In genomic region chr13:23991119-23991518, GRCh38 we compare ENCODE assay signal across 32 cellular contexts.
"Had no signal": no experiment of that assay in that cellular context is flagged by ENCODE, and none has a peak within 500 bp of the region (broad histone marks: within the 10 kb centered on the region; RNA-seq: fewer than 3 reads in every experiment).

No MANE protein-coding gene starts in this region.

- H3K4me1 ChIP-seq: adrenal gland, foreskin keratinocyte, sigmoid colon had no signal

- H3K9me3 Mint-ChIP-seq: activated naive CD4-positive, alpha-beta T cell treated with anti-CD3 and anti-CD28 coated beads for 36 hours; activated naive CD8-positive, alpha-beta T cell treated with anti-CD3 and anti-CD28 coated beads for 36 hours; activated T-helper 1 cell treated with anti-CD3 and anti-CD28 coated beads, Interleukin-12 subunit alpha, Interleukin-12 subunit beta, Interleukin-2, Interleukin-4 antibody, amounts not matched to agents 30 ng/mL and 10 ng/mL and 1 ng/mL, durations not matched to agents 14 hours and 24 hours and 36 hours; dendritic cell treated with granulocyte-macrophage colony-stimulating factor and Interleukin-4, amounts not matched to agents 40 ng/mL and 50 ng/mL, for 4 days; stimulated activated memory B cell treated with anti-CD40 and anti-IgM and Interleukin-4, amounts not matched to agents 10 μg/mL and 1 μg/mL and 100 μg/mL, for 72 hours; stimulated activated naive CD8-positive, alpha-beta T cell treated with anti-CD3 and anti-CD28 coated beads, Interleukin-15, amount 100 ng/mL, for 72 hours; T-helper 2 cell treated with Interferon-gamma antibody and Interleukin-4, amounts not matched to agents 5 μg/mL and 100 μg/mL, for 36 hours had no signal

- H3K4me3 ChIP-seq: adrenal gland, cardiac muscle cell, left ventricle myocardium inferior, lung, prostate gland, sigmoid colon, smooth muscle cell, tibial artery had no signal

- H3K36me3 ChIP-seq: adrenal gland, cardiac muscle cell, left ventricle myocardium inferior, neutrophil, prostate gland, sigmoid colon, tibial artery had no signal

- H3K27ac Mint-ChIP-seq: activated CD4-positive, alpha-beta T cell treated with anti-CD3 and anti-CD28 coated beads for 36 hours; activated naive CD4-positive, alpha-beta T cell treated with anti-CD3 and anti-CD28 coated beads for 36 hours; activated naive CD8-positive, alpha-beta T cell treated with anti-CD3 and anti-CD28 coated beads for 36 hours; activated T-helper 1 cell treated with anti-CD3 and anti-CD28 coated beads, Interleukin-12 subunit alpha, Interleukin-12 subunit beta, Interleukin-2, Interleukin-4 antibody, amounts not matched to agents 30 ng/mL and 10 ng/mL and 1 ng/mL, durations not matched to agents 14 hours and 24 hours and 36 hours; dendritic cell treated with granulocyte-macrophage colony-stimulating factor and Interleukin-4, amounts not matched to agents 40 ng/mL and 50 ng/mL, for 4 days; endodermal cell; nephron progenitor cell; stimulated activated memory B cell treated with anti-CD40 and anti-IgM and Interleukin-4, amounts not matched to agents 10 μg/mL and 1 μg/mL and 100 μg/mL, for 72 hours; stimulated activated naive CD8-positive, alpha-beta T cell treated with anti-CD3 and anti-CD28 coated beads, Interleukin-15, amount 100 ng/mL, for 72 hours; T-helper 2 cell treated with Interferon-gamma antibody and Interleukin-4, amounts not matched to agents 5 μg/mL and 100 μg/mL, for 36 hours had no signal

- H3K4me3 Mint-ChIP-seq: activated CD4-positive, alpha-beta T cell treated with anti-CD3 and anti-CD28 coated beads for 36 hours; activated naive CD4-positive, alpha-beta T cell treated with anti-CD3 and anti-CD28 coated beads for 36 hours; activated naive CD8-positive, alpha-beta T cell treated with anti-CD3 and anti-CD28 coated beads for 36 hours; activated T-helper 1 cell treated with anti-CD3 and anti-CD28 coated beads, Interleukin-12 subunit alpha, Interleukin-12 subunit beta, Interleukin-2, Interleukin-4 antibody, amounts not matched to agents 30 ng/mL and 10 ng/mL and 1 ng/mL, durations not matched to agents 14 hours and 24 hours and 36 hours; brain; dendritic cell treated with granulocyte-macrophage colony-stimulating factor and Interleukin-4, amounts not matched to agents 40 ng/mL and 50 ng/mL, for 4 days; endodermal cell; nephron progenitor cell; stimulated activated memory B cell treated with anti-CD40 and anti-IgM and Interleukin-4, amounts not matched to agents 10 μg/mL and 1 μg/mL and 100 μg/mL, for 72 hours; stimulated activated naive CD8-positive, alpha-beta T cell treated with anti-CD3 and anti-CD28 coated beads, Interleukin-15, amount 100 ng/mL, for 72 hours; T-helper 2 cell treated with Interferon-gamma antibody and Interleukin-4, amounts not matched to agents 5 μg/mL and 100 μg/mL, for 36 hours had no signal

- DNase-seq: activated CD4-positive, alpha-beta T cell treated with anti-CD3 and anti-CD28 coated beads for 36 hours; activated CD4-positive, CD25-positive, alpha-beta regulatory T cell; activated effector memory CD4-positive, alpha-beta T cell treated with anti-CD3 and anti-CD28 coated beads, Interleukin-2, amount 50 U/mL, for 16 hours; activated naive CD4-positive, alpha-beta T cell treated with anti-CD3 and anti-CD28 coated beads for 36 hours; activated naive CD8-positive, alpha-beta T cell treated with anti-CD3 and anti-CD28 coated beads for 36 hours; activated T-cell treated with anti-CD3 and anti-CD28 coated beads, Interleukin-2, amount 50 U/mL, for 1 hour; adrenal gland; aorta; endodermal cell; foreskin keratinocyte; left ventricle myocardium inferior; mesendoderm; nephron progenitor cell; retina; sigmoid colon; stimulated activated CD4-positive, alpha-beta T cell treated with anti-CD3 and anti-CD28 coated beads, Interleukin-1b, Interleukin-23, amount 100 ng/mL, for 48 hours; stimulated activated CD4-positive, alpha-beta T cell treated with anti-CD3 and anti-CD28 coated beads, Interleukin-4, amount 100 ng/mL, for 4 hours; stimulated activated CD8-positive, alpha-beta memory T cell treated with anti-CD3 and anti-CD28 coated beads, Interleukin-4, amount 100 ng/mL, for 48 hours; stimulated activated naive CD8-positive, alpha-beta T cell treated with anti-CD3 and anti-CD28 coated beads, Interleukin-15, amount 100 ng/mL, for 72 hours; T-helper 1 cell; tibial artery had no signal

- H3K27ac ChIP-seq: adrenal gland, cardiac muscle cell, foreskin keratinocyte, left ventricle myocardium inferior, neutrophil, prostate gland, sigmoid colon, tibial artery had no signal

- H3K36me3 Mint-ChIP-seq: activated naive CD8-positive, alpha-beta T cell treated with anti-CD3 and anti-CD28 coated beads for 36 hours; stimulated activated memory B cell treated with anti-CD40 and anti-IgM and Interleukin-4, amounts not matched to agents 10 μg/mL and 1 μg/mL and 100 μg/mL, for 72 hours had no signal

- H3K9me3 ChIP-seq: adrenal gland, left ventricle myocardium inferior, neutrophil, prostate gland, sigmoid colon, tibial artery had no signal

- H3K27me3 Mint-ChIP-seq: brain had no signal

- ATAC-seq: activated CD4-positive, alpha-beta T cell treated with anti-CD3 and anti-CD28 coated beads for 36 hours; esophagus mucosa; foreskin keratinocyte; stimulated activated memory B cell treated with anti-CD40 and anti-IgM and Interleukin-4, amounts not matched to agents 10 μg/mL and 1 μg/mL and 100 μg/mL, for 72 hours; stimulated activated naive CD8-positive, alpha-beta T cell treated with anti-CD3 and anti-CD28 coated beads, Interleukin-15, amount 100 ng/mL, for 72 hours had no signal

- H3K27me3 ChIP-seq: adrenal gland, cardiac muscle cell, neutrophil, sigmoid colon, tibial artery had no signal

- H3K4me1 Mint-ChIP-seq: activated CD4-positive, alpha-beta T cell treated with anti-CD3 and anti-CD28 coated beads for 36 hours; endodermal cell; stimulated activated memory B cell treated with anti-CD40 and anti-IgM and Interleukin-4, amounts not matched to agents 10 μg/mL and 1 μg/mL and 100 μg/mL, for 72 hours had no signal

- H3K4me2 ChIP-seq: smooth muscle cell had no signal
